ENCODE assay signal across 1 cellular context in the genomic region with DNA sequence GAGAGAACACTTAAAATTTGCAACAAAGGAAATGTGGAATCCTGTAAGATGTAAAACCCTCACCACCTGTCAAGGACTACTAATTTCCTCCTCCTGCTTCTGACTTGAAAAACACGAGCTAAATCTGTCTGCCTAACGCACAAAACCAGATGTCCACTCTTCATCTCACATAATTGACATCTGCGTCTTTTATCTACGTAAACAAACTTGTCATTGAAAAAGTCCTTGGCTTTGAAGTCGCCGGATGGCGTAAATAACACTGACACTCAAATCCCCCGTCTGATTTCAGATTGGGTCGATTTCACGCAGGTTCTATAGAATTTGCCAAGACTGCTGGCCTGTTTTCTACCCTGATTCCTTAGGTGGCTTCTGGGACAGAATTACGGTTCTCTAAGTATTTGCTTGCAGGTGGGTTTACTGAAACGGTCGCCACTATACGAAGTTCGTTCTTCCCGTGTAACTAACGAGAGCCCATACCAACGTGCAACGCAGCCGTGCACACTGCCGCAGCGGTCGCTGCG.
A peak's percentile ranks its signal among the peaks of the same experiment; 100 is the strongest.
TF ChIP-seq lines count a peak whose summit lies in the region.

No MANE protein-coding gene starts in this region.

TF ChIP-seq in K562, 482 proteins besides CTCF, POLR2A, EP300 and RAD21 (continued from another document):
- TF ChIP-seq PBX2 (CRISPR knock-in tag; IDR thresholded peaks at IDR 0.05; ENCODE audit: low read depth) (no peak), PBX2 (tag; conservative IDR thresholded peaks at IDR 0.05; ENCODE audit: low read depth) (peak; percentile 75), TEAD4 (IDR thresholded peaks at IDR 0.05; ENCODE audit: low read length) (0 out of 2 replicates have a peak, but pooled peaks have one; percentile 8), TEAD4 (CRISPR knock-in tag; IDR thresholded peaks at IDR 0.05; ENCODE audit: borderline replicate concordance) (no peak), TFE3 (CRISPR knock-in tag; IDR thresholded peaks at IDR 0.05) (no peak), KDM1A (IDR thresholded peaks at IDR 0.05) (peak in 1 of 2 experiments; percentile 22; a peak in 1 of 4 replicates), ZNF766 (CRISPR knock-in tag; conservative IDR thresholded peaks at IDR 0.05) (0 out of 2 replicates have a peak, but pooled peaks have one; percentile 65), PHF8 (IDR thresholded peaks at IDR 0.05; ENCODE audit: borderline replicate concordance, low read length) (no peak), CEBPG (CRISPR knock-in tag; IDR thresholded peaks at IDR 0.05) (no peak), CEBPG (tag; conservative IDR thresholded peaks at IDR 0.05 in 1 of 2, IDR thresholded peaks at IDR 0.05 in 1 of 2) (no peak), ZNF311 (CRISPR knock-in tag; IDR thresholded peaks at IDR 0.05) (0 out of 2 replicates have a peak, but pooled peaks have one; percentile 29), GATAD2B (IDR thresholded peaks at IDR 0.05; ENCODE audit: borderline replicate concordance) (no peak)
- TF ChIP-seq, protein P1, sequence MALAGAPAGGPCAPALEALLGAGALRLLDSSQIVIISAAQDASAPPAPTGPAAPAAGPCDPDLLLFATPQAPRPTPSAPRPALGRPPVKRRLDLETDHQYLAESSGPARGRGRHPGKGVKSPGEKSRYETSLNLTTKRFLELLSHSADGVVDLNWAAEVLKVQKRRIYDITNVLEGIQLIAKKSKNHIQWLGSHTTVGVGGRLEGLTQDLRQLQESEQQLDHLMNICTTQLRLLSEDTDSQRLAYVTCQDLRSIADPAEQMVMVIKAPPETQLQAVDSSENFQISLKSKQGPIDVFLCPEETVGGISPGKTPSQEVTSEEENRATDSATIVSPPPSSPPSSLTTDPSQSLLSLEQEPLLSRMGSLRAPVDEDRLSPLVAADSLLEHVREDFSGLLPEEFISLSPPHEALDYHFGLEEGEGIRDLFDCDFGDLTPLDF (CRISPR knock-in tag; IDR thresholded peaks at IDR 0.05) = 0 out of 2 replicates have a peak, but pooled peaks have one; percentile 75
- TF ChIP-seq, protein P2, sequence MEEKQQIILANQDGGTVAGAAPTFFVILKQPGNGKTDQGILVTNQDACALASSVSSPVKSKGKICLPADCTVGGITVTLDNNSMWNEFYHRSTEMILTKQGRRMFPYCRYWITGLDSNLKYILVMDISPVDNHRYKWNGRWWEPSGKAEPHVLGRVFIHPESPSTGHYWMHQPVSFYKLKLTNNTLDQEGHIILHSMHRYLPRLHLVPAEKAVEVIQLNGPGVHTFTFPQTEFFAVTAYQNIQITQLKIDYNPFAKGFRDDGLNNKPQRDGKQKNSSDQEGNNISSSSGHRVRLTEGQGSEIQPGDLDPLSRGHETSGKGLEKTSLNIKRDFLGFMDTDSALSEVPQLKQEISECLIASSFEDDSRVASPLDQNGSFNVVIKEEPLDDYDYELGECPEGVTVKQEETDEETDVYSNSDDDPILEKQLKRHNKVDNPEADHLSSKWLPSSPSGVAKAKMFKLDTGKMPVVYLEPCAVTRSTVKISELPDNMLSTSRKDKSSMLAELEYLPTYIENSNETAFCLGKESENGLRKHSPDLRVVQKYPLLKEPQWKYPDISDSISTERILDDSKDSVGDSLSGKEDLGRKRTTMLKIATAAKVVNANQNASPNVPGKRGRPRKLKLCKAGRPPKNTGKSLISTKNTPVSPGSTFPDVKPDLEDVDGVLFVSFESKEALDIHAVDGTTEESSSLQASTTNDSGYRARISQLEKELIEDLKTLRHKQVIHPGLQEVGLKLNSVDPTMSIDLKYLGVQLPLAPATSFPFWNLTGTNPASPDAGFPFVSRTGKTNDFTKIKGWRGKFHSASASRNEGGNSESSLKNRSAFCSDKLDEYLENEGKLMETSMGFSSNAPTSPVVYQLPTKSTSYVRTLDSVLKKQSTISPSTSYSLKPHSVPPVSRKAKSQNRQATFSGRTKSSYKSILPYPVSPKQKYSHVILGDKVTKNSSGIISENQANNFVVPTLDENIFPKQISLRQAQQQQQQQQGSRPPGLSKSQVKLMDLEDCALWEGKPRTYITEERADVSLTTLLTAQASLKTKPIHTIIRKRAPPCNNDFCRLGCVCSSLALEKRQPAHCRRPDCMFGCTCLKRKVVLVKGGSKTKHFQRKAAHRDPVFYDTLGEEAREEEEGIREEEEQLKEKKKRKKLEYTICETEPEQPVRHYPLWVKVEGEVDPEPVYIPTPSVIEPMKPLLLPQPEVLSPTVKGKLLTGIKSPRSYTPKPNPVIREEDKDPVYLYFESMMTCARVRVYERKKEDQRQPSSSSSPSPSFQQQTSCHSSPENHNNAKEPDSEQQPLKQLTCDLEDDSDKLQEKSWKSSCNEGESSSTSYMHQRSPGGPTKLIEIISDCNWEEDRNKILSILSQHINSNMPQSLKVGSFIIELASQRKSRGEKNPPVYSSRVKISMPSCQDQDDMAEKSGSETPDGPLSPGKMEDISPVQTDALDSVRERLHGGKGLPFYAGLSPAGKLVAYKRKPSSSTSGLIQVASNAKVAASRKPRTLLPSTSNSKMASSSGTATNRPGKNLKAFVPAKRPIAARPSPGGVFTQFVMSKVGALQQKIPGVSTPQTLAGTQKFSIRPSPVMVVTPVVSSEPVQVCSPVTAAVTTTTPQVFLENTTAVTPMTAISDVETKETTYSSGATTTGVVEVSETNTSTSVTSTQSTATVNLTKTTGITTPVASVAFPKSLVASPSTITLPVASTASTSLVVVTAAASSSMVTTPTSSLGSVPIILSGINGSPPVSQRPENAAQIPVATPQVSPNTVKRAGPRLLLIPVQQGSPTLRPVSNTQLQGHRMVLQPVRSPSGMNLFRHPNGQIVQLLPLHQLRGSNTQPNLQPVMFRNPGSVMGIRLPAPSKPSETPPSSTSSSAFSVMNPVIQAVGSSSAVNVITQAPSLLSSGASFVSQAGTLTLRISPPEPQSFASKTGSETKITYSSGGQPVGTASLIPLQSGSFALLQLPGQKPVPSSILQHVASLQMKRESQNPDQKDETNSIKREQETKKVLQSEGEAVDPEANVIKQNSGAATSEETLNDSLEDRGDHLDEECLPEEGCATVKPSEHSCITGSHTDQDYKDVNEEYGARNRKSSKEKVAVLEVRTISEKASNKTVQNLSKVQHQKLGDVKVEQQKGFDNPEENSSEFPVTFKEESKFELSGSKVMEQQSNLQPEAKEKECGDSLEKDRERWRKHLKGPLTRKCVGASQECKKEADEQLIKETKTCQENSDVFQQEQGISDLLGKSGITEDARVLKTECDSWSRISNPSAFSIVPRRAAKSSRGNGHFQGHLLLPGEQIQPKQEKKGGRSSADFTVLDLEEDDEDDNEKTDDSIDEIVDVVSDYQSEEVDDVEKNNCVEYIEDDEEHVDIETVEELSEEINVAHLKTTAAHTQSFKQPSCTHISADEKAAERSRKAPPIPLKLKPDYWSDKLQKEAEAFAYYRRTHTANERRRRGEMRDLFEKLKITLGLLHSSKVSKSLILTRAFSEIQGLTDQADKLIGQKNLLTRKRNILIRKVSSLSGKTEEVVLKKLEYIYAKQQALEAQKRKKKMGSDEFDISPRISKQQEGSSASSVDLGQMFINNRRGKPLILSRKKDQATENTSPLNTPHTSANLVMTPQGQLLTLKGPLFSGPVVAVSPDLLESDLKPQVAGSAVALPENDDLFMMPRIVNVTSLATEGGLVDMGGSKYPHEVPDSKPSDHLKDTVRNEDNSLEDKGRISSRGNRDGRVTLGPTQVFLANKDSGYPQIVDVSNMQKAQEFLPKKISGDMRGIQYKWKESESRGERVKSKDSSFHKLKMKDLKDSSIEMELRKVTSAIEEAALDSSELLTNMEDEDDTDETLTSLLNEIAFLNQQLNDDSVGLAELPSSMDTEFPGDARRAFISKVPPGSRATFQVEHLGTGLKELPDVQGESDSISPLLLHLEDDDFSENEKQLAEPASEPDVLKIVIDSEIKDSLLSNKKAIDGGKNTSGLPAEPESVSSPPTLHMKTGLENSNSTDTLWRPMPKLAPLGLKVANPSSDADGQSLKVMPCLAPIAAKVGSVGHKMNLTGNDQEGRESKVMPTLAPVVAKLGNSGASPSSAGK (IDR thresholded peaks at IDR 0.05) = no peak
- TF ChIP-seq, protein P3, sequence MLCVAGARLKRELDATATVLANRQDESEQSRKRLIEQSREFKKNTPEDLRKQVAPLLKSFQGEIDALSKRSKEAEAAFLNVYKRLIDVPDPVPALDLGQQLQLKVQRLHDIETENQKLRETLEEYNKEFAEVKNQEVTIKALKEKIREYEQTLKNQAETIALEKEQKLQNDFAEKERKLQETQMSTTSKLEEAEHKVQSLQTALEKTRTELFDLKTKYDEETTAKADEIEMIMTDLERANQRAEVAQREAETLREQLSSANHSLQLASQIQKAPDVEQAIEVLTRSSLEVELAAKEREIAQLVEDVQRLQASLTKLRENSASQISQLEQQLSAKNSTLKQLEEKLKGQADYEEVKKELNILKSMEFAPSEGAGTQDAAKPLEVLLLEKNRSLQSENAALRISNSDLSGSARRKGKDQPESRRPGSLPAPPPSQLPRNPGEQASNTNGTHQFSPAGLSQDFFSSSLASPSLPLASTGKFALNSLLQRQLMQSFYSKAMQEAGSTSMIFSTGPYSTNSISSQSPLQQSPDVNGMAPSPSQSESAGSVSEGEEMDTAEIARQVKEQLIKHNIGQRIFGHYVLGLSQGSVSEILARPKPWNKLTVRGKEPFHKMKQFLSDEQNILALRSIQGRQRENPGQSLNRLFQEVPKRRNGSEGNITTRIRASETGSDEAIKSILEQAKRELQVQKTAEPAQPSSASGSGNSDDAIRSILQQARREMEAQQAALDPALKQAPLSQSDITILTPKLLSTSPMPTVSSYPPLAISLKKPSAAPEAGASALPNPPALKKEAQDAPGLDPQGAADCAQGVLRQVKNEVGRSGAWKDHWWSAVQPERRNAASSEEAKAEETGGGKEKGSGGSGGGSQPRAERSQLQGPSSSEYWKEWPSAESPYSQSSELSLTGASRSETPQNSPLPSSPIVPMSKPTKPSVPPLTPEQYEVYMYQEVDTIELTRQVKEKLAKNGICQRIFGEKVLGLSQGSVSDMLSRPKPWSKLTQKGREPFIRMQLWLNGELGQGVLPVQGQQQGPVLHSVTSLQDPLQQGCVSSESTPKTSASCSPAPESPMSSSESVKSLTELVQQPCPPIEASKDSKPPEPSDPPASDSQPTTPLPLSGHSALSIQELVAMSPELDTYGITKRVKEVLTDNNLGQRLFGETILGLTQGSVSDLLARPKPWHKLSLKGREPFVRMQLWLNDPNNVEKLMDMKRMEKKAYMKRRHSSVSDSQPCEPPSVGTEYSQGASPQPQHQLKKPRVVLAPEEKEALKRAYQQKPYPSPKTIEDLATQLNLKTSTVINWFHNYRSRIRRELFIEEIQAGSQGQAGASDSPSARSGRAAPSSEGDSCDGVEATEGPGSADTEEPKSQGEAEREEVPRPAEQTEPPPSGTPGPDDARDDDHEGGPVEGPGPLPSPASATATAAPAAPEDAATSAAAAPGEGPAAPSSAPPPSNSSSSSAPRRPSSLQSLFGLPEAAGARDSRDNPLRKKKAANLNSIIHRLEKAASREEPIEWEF (CRISPR knock-in tag; IDR thresholded peaks at IDR 0.05) = 0 out of 2 replicates have a peak, but pooled peaks have one; percentile 39
- TF ChIP-seq, protein P4, sequence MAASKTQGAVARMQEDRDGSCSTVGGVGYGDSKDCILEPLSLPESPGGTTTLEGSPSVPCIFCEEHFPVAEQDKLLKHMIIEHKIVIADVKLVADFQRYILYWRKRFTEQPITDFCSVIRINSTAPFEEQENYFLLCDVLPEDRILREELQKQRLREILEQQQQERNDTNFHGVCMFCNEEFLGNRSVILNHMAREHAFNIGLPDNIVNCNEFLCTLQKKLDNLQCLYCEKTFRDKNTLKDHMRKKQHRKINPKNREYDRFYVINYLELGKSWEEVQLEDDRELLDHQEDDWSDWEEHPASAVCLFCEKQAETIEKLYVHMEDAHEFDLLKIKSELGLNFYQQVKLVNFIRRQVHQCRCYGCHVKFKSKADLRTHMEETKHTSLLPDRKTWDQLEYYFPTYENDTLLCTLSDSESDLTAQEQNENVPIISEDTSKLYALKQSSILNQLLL (CRISPR knock-in tag; IDR thresholded peaks at IDR 0.05; ENCODE audit: borderline replicate concordance) = no peak
TF ChIP-seq in K562: peak in this region for 18.
